ENCODE assay signal across 1 cellular context in the genomic region with DNA sequence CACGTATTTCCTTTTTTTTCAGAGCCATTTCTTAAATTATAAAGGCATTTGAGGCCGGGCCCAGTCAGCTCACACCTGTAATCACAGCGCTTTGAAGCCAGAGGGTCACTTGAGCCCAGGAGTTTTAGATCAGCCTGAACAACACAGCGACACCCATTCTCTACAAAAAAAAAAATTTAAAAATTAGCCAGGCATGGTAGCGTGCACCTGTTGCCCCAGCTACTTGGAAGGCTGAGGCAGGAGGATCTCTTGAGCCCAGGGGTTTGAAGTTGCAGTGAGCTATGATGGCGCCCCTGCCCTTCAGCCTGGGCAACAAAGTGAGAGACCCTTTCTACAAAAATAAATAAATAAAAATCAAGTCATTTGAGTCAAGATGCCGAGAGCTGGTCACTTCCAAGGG.
TF ChIP-seq lines count a peak whose summit lies in the region.

No MANE protein-coding gene starts in this region.

TF ChIP-seq in IMR-90, 13 proteins besides CTCF, POLR2A, EP300 and RAD21:
- TF ChIP-seq NFE2L2 (IDR thresholded peaks at IDR 0.05; ENCODE audit: low read depth, low read length) (no peak), MAZ (IDR thresholded peaks at IDR 0.05; ENCODE audit: borderline replicate concordance, low read depth, low read length) (no peak), CEBPB (IDR thresholded peaks at IDR 0.05; ENCODE audit: low read depth, low read length) (no peak), BHLHE40 (IDR thresholded peaks at IDR 0.05; ENCODE audit: low read depth, low read length) (no peak)
- TF ChIP-seq, protein P1, sequence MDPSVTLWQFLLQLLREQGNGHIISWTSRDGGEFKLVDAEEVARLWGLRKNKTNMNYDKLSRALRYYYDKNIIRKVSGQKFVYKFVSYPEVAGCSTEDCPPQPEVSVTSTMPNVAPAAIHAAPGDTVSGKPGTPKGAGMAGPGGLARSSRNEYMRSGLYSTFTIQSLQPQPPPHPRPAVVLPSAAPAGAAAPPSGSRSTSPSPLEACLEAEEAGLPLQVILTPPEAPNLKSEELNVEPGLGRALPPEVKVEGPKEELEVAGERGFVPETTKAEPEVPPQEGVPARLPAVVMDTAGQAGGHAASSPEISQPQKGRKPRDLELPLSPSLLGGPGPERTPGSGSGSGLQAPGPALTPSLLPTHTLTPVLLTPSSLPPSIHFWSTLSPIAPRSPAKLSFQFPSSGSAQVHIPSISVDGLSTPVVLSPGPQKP (IDR thresholded peaks at IDR 0.05; ENCODE audit: borderline replicate concordance, low read depth, low read length), result no peak
